21 cellular contexts compared by ENCODE assay signal in genomic region chr17:64155090-64155630, GRCh38. TPM values are rescaled to one million over a fixed set of nuclear protein-coding genes. Genes with fewer than 3 reads are reported as not detected.
DNase-seq lines count a peak whose midpoint lies in the region; ATAC-seq, FAIRE-seq and TF ChIP-seq lines count a peak whose summit lies in the region.
"Had no signal": no experiment of that assay in that cellular context is flagged by ENCODE, and none has a peak within 500 bp of the region (broad histone marks: within the 10 kb centered on the region; RNA-seq: fewer than 3 reads in every experiment).

No MANE protein-coding gene starts in this region.

- H4K20me1 ChIP-seq in GM23338 (replicated peaks; ENCODE audit: insufficient read depth) (no peaks in the 10 kb centered on the region), HepG2 (ENCODE audit: insufficient read depth, low read length) (no peaks in the 10 kb centered on the region)

- peak overlapping the region; percentile 70 for H3K9ac ChIP-seq in HepG2 (ENCODE audit: insufficient read depth, low read depth, low read length)
- H3K9ac ChIP-seq: KMS-11 had no signal

- peaks cover 10% of the 10 kb centered on the region for H3K36me3 Mint-ChIP-seq in GM23338 (ENCODE audit: low read depth)
- H3K36me3 Mint-ChIP-seq in stimulated activated effector memory CD8-positive, alpha-beta T cell treated with anti-CD3 and anti-CD28 coated beads, Interleukin-12 subunit alpha, Interleukin-12 subunit beta, amount 100 ng/mL, for 72 hours = peaks cover 18% of the 10 kb centered on the region
- H3K36me3 Mint-ChIP-seq: naive B cell had no signal

- TF ChIP-seq RAD21 in HepG2 (CRISPR knock-in tag; IDR thresholded peaks at IDR 0.05) = no peak

- TF ChIP-seq EP300 in HepG2 (IDR thresholded peaks at IDR 0.05; ENCODE audit: low read depth in 2 of 2, low read length in 2 of 2) (no peak), HepG2 (CRISPR knock-in tag; IDR thresholded peaks at IDR 0.05; ENCODE audit: borderline replicate concordance) (no peak)

- no peaks in the 10 kb centered on the region for H3F3A ChIP-seq in GM23338 (replicated peaks; ENCODE audit: low read depth)

- H3K9me2 ChIP-seq in GM23338 (ENCODE audit: insufficient read depth) = no peaks in the 10 kb centered on the region

- H3K4me3 ChIP-seq in GM23338 (no peak overlapping the region), HepG2 (replicated peaks in 1 of 3; ENCODE audit: insufficient read depth in 1 of 3, low read depth in 2 of 3, low read length in 3 of 3) (peak overlapping the region in 1 of 3 experiments; percentile 64; a peak in 1 of 6 replicates)
- H3K4me3 ChIP-seq: cardiac muscle cell, smooth muscle cell, transverse colon had no signal

- TF ChIP-seq CTCF in GM23338 (conservative IDR thresholded peaks at IDR 0.05; ENCODE audit: low read depth in 2 of 2) = no peak
- no peak for TF ChIP-seq CTCF in HepG2 (CRISPR knock-in tag; IDR thresholded peaks at IDR 0.05)

- H3K4me2 ChIP-seq in GM23338 = no peak overlapping the region
- H3K4me2 ChIP-seq in HepG2 (ENCODE audit: low read depth, low read length) = peak overlapping the region; percentile 87
- H3K4me2 ChIP-seq: KMS-11, smooth muscle cell had no signal

- ATAC-seq in GM23338 (no peak), HepG2 (no peak), GM21528 (IDR thresholded peaks at IDR 0.05; ENCODE audit: low FRiP score, unreplicated experiment) (no peak), HG03378 (IDR thresholded peaks at IDR 0.05; ENCODE audit: unreplicated experiment) (no peak), HG03135 (IDR thresholded peaks at IDR 0.05; ENCODE audit: unreplicated experiment) (no peak)
- peak; percentile 66 for ATAC-seq in stimulated activated effector memory CD8-positive, alpha-beta T cell treated with anti-CD3 and anti-CD28 coated beads, Interleukin-12 subunit alpha, Interleukin-12 subunit beta, amount 100 ng/mL, for 72 hours

- POLR2A ChIA-PET in HepG2 (lab: Yijun Ruan, JAX) = interaction anchor here (1.1 to 4.4 kb wide), 10 partner anchors 9 to 107 kb away, joined by 4 to 103 read pairs (median 5); no protein-coding TSS in a partner anchor

- no peak overlapping the region for H2AFZ ChIP-seq in GM23338
- H2AFZ ChIP-seq in HepG2 (ENCODE audit: low read length) = no peak overlapping the region

- intact Hi-C loops in HepG2 (cut with micrococcal nuclease; ENCODE audit: unreplicated experiment) = loop anchor here (5.0 to 10.0 kb wide), 2 partner anchors 340 to 562 kb away; partner anchors contain the start of gene POLG2

- no peaks in the 10 kb centered on the region for H3K36me3 ChIP-seq in GM23338 (ENCODE audit: insufficient read depth)
- H3K36me3 ChIP-seq in HepG2 (replicated peaks in 1 of 2; ENCODE audit: control insufficient read depth in 1 of 2, insufficient read depth in 2 of 2, low read length in 2 of 2) = peaks cover 7 to 30% of the 10 kb centered on the region in 2 experiments

- BruUV-seq in HepG2 (replicated peaks; lab: Mats Ljungman, UMichigan) = no TSS peak

- CTCF ChIA-PET in HepG2 (lab: Yijun Ruan, JAX; ENCODE audit: low intra/inter-chr PET ratio, low total read pairs) = no interaction called here

- no peak for TF ChIP-seq POLR2A in HepG2 (IDR thresholded peaks at IDR 0.05; ENCODE audit: insufficient read depth in 1 of 2, low read depth in 2 of 2, low read length in 2 of 2)

- in situ Hi-C loops in HepG2 (cut with HindIII; ENCODE audit: extremely low pct_ligation_motif_present, low pct_unique_long_range_greater_than_20kb) = no loop called here

- no peak for FAIRE-seq in HepG2 (lab: Jason Lieb, UNC)
- FAIRE-seq: endothelial cell of umbilical vein had no signal

- H3K27me3 ChIP-seq in GM23338 (ENCODE audit: insufficient read depth) (no peaks in the 10 kb centered on the region), HepG2 (ENCODE audit: control insufficient read depth in 1 of 2, insufficient read depth in 2 of 2, low read length in 2 of 2) (no peaks in the 10 kb centered on the region)
- H3K27me3 ChIP-seq: cardiac muscle cell, transverse colon had no signal

- H3K9me3 Mint-ChIP-seq in GM23338 = no peaks in the 10 kb centered on the region
- H3K9me3 Mint-ChIP-seq in stimulated activated effector memory CD8-positive, alpha-beta T cell treated with anti-CD3 and anti-CD28 coated beads, Interleukin-12 subunit alpha, Interleukin-12 subunit beta, amount 100 ng/mL, for 72 hours = no peaks in the 10 kb centered on the region
- H3K9me3 Mint-ChIP-seq: CD4-positive, CD25-positive, alpha-beta regulatory T cell; H9; naive B cell had no signal

- H3K27me3 Mint-ChIP-seq in GM23338 (ENCODE audit: insufficient read depth, low read depth, poor library complexity) = no peaks in the 10 kb centered on the region
- H3K27me3 Mint-ChIP-seq: CD4-positive, CD25-positive, alpha-beta regulatory T cell; naive B cell had no signal

- no peak overlapping the region for H3K27ac ChIP-seq in GM23338 (ENCODE audit: low read depth)
- peak overlapping the region; percentile 83 for H3K27ac ChIP-seq in angular gyrus (ENCODE audit: low read depth, low read length)
- H3K27ac ChIP-seq in HepG2 (ENCODE audit: extremely low read length, insufficient read depth, low read length) = peak overlapping the region; percentile 88
- H3K27ac ChIP-seq: KMS-11 had no signal

- no peak for DNase-seq in GM23338 (ENCODE audit: low spot score)
- DNase-seq in HepG2 (ENCODE audit: low spot score) = no peak
- DNase-seq in stimulated activated effector memory CD8-positive, alpha-beta T cell treated with anti-CD3 and anti-CD28 coated beads, Interleukin-12 subunit alpha, Interleukin-12 subunit beta, amount 100 ng/mL, for 72 hours (ENCODE audit: low spot score in 2 of 2) = no peak
- DNase-seq: activated CD4-positive, CD25-positive, alpha-beta regulatory T cell treated with anti-CD3 and anti-CD28 coated beads, Interleukin-2, amount 50 U/mL, for 72 hours; activated effector memory CD4-positive, alpha-beta T cell treated with Interleukin-2 at 50 U/mL for 16 hours; CD4-positive, CD25-positive, alpha-beta regulatory T cell; glutamatergic neuron; H9; naive B cell; NCI-H146; NCI-H510A; PC-3; transverse colon had no signal

- H3K79me2 ChIP-seq in GM23338 (replicated peaks; ENCODE audit: insufficient read depth) = no peaks in the 10 kb centered on the region
- no peaks in the 10 kb centered on the region for H3K79me2 ChIP-seq in HepG2 (ENCODE audit: insufficient read depth, low read length)

- no peak overlapping the region for H3K4me3 Mint-ChIP-seq in GM23338
- H3K4me3 Mint-ChIP-seq in stimulated activated effector memory CD8-positive, alpha-beta T cell treated with anti-CD3 and anti-CD28 coated beads, Interleukin-12 subunit alpha, Interleukin-12 subunit beta, amount 100 ng/mL, for 72 hours = no peak overlapping the region
- H3K4me3 Mint-ChIP-seq: CD4-positive, CD25-positive, alpha-beta regulatory T cell; H9; naive B cell had no signal

- peaks cover 33% of the 10 kb centered on the region for H3K4me1 Mint-ChIP-seq in GM23338
- H3K4me1 Mint-ChIP-seq in stimulated activated effector memory CD8-positive, alpha-beta T cell treated with anti-CD3 and anti-CD28 coated beads, Interleukin-12 subunit alpha, Interleukin-12 subunit beta, amount 100 ng/mL, for 72 hours = no peaks in the 10 kb centered on the region
- H3K4me1 Mint-ChIP-seq: CD4-positive, CD25-positive, alpha-beta regulatory T cell; naive B cell had no signal

- peak overlapping the region; percentile 4; the same call in 1 of the 2 replicates for H3K27ac Mint-ChIP-seq in GM23338
- H3K27ac Mint-ChIP-seq in stimulated activated effector memory CD8-positive, alpha-beta T cell treated with anti-CD3 and anti-CD28 coated beads, Interleukin-12 subunit alpha, Interleukin-12 subunit beta, amount 100 ng/mL, for 72 hours = peak overlapping the region; percentile 18

- 100% methylated on average over 8 of the region's 8 CpGs for WGBS in HepG2 (ENCODE audit: low lambda C conversion rate)

- peaks cover 6% of the 10 kb centered on the region; the same call in 1 of the 2 replicates for H3K4me1 ChIP-seq in GM23338 (ENCODE audit: insufficient read depth)
- peaks cover 87% of the 10 kb centered on the region for H3K4me1 ChIP-seq in HepG2 (ENCODE audit: insufficient read depth, low read length)

- H3K9me3 ChIP-seq in HepG2 (ENCODE audit: low read length) = no peaks in the 10 kb centered on the region
- H3K9me3 ChIP-seq: transverse colon had no signal

TF ChIP-seq in GM23338, 12 proteins besides CTCF, POLR2A, EP300 and RAD21 (continues in another document):
- TF ChIP-seq ZNF114 (CRISPR knock-in tag; IDR thresholded peaks at IDR 0.05) = no peak

TF ChIP-seq in HepG2, 621 proteins besides CTCF, POLR2A, EP300 and RAD21 (continues in another document):
- TF ChIP-seq ZNF652 (CRISPR knock-in tag; IDR thresholded peaks at IDR 0.05; ENCODE audit: borderline replicate concordance, low read depth) = no peak

RNA-seq across cellular contexts. Expression of gene ERN1, which starts 25.2 kb away (rescaled TPM):
- 4.1 and 5.9 TPM in 2 replicates for total RNA-seq in GM23338 (2014; rRNA removed; shearing (Covaris generic))
- polyA plus RNA-seq in GM23338 (2016; fragmentation: Nextera tagmentation; extraction: Ambion mirVana) (4.2 and 7.5 TPM in 2 replicates), HepG2 (2011; rRNA removed) (12.7 and 15.7 TPM in 2 replicates)
- total RNA-seq in HepG2 (2016; rRNA removed; fragmentation: Illumina TruSeq; extraction: Trizol) = 4.1 and 6.0 TPM in 2 replicates
- total RNA-seq in HepG2 (2016; cell fraction: cytosol; rRNA removed; fragmentation: Illumina TruSeq; extraction: Trizol; ENCODE audit: low read depth) = 3.0 and 3.8 TPM in 2 replicates
- 3.2 and 7.0 TPM in 2 replicates for total RNA-seq in HepG2 (2016; cell fraction: insoluble cytoplasmic fraction; rRNA removed; fragmentation: Illumina TruSeq; extraction: Trizol)
- 4.2 and 4.8 TPM in 2 replicates for total RNA-seq in HepG2 (2016; cell fraction: membrane; rRNA removed; fragmentation: Illumina TruSeq; extraction: Trizol)
- total RNA-seq in HepG2 (2016; cell fraction: nucleus; rRNA removed; fragmentation: Illumina TruSeq; extraction: Trizol) = 10.8 and 12.6 TPM in 2 replicates
- 9.1 and 10.3 TPM in 2 replicates for polyA plus RNA-seq in HepG2 (2011; cell fraction: cytosol; rRNA removed)
- 32.7 and 33.0 TPM in 2 replicates for polyA plus RNA-seq in HepG2 (2011; cell fraction: nucleus; rRNA removed)
- 20.8 and 22.2 TPM in 2 replicates for polyA plus RNA-seq in HepG2 (2012)
- polyA plus RNA-seq in HepG2 (2016; cell fraction: cytosol; fragmentation: Illumina TruSeq; extraction: Trizol; ENCODE audit: low read depth) = 2.9 and 3.1 TPM in 2 replicates
- polyA plus RNA-seq in HepG2 (2016; cell fraction: insoluble cytoplasmic fraction; fragmentation: Illumina TruSeq; extraction: Trizol; ENCODE audit: low read depth) = 3.3 and 3.6 TPM in 2 replicates
- polyA plus RNA-seq in HepG2 (2016; cell fraction: membrane; fragmentation: Illumina TruSeq; extraction: Trizol; ENCODE audit: low read depth) = 3.4 and 3.6 TPM in 2 replicates
- 11.5 and 12.4 TPM in 2 replicates for polyA plus RNA-seq in HepG2 (2016; cell fraction: nucleus; fragmentation: Illumina TruSeq; extraction: Trizol; ENCODE audit: insufficient read depth, low read depth)
- polyA minus RNA-seq in HepG2 (2011; rRNA and poly(A)+ RNA removed; ENCODE audit: low replicate concordance) = 10.5 and 30.9 TPM in 2 replicates
- polyA minus RNA-seq in HepG2 (2011; cell fraction: cytosol; rRNA and poly(A)+ RNA removed) = 13.3 and 18.1 TPM in 2 replicates
- 48.8 and 61.2 TPM in 2 replicates for polyA minus RNA-seq in HepG2 (2011; cell fraction: nucleus; rRNA and poly(A)+ RNA removed)
